20 cellular contexts compared by ENCODE assay signal in the genomic region with DNA sequence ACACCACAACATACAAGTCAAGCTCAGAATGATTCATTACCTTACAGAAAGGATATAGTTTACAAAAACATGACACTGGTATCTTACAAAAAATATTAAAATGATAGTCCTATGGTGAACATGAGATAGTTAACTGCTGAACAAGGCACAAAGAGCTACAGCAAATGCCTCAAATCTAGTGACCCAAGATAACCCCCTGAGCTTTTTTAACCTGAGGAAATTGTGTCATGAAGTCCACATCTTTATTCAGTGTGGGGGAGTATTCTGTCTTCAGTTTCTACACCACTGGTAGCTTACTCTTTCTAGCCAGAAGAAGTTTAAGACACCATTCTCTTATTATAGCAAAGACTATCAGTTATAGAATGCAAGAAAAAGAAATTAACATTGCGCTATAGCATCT.
"Had no signal": no experiment of that assay in that cellular context is flagged by ENCODE, and none has a peak within 500 bp of the region (broad histone marks: within the 10 kb centered on the region; RNA-seq: fewer than 3 reads in every experiment).

No MANE protein-coding gene starts in this region.

- DNase-seq: natural killer cell; occipital lobe; ovary; posterior cingulate gyrus; psoas muscle; right cardiac atrium; right lobe of liver; sigmoid colon; small intestine; stimulated activated CD4-positive, alpha-beta T cell treated with anti-CD3 and anti-CD28 coated beads, Interleukin-15, amount 100 ng/mL, for 24 hours; stimulated activated CD4-positive, alpha-beta T cell treated with anti-CD3 and anti-CD28 coated beads, Interleukin-2, amount 100 ng/mL, for 24 hours; stimulated activated CD4-positive, alpha-beta T cell treated with anti-CD3 and anti-CD28 coated beads, Interleukin-2, amount 100 ng/mL, for 48 hours; stimulated activated CD4-positive, alpha-beta T cell treated with anti-CD3 and anti-CD28 coated beads, Interleukin-4, amount 100 ng/mL, for 24 hours; stimulated activated naive CD4-positive, alpha-beta T cell; stimulated activated naive CD8-positive, alpha-beta T cell treated with anti-CD3 and anti-CD28 coated beads, Interleukin-15, amount 100 ng/mL, for 72 hours; stimulated activated naive CD8-positive, alpha-beta T cell treated with anti-CD3 and anti-CD28 coated beads, Interleukin-15, Interleukin-2, amounts not matched to agents 100 U/mL and 50 U/mL, for 24 hours; substantia nigra; testis; tibial artery; transverse colon had no signal
